Comparison of ENCODE assay signal across 25 cellular contexts in the genomic region with DNA sequence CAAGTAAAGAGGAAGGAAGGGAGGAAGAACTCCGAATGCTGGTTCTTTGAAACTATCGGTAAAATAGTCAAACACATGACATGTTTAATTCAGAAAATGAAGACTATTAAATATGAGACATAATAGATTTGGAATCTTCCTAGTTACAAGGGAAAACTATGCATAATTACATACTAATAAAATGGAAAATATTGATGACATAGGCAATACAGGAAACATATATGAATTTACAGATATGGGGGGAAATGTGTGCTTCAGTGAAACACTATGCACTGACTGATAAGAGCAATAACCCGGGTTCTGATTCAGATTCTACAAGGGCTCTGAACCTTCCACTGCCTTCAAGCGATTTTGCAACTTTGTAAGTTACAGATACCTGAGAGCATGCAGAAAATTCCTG.
"Had no signal": no experiment of that assay in that cellular context is flagged by ENCODE, and none has a peak within 500 bp of the region (broad histone marks: within the 10 kb centered on the region; RNA-seq: fewer than 3 reads in every experiment).

No MANE protein-coding gene starts in this region.

- ATAC-seq: mucosa of descending colon; naive thymus-derived CD4-positive, alpha-beta T cell; natural killer cell treated with Interleukin-12 subunit alpha and Interleukin-12 subunit beta and Interleukin-15 and Interleukin-18, amount 100 ng/mL, for 72 hours; right cardiac atrium; stimulated activated effector memory CD8-positive, alpha-beta T cell treated with anti-CD3 and anti-CD28 coated beads, Interleukin-12 subunit alpha, Interleukin-12 subunit beta, amount 100 ng/mL, for 72 hours had no signal

- H3K36me3 Mint-ChIP-seq: stimulated activated effector memory CD8-positive, alpha-beta T cell treated with anti-CD3 and anti-CD28 coated beads, Interleukin-12 subunit alpha, Interleukin-12 subunit beta, amount 100 ng/mL, for 72 hours had no signal

- H3K4me3 ChIP-seq: hepatocyte, left ventricle myocardium inferior, lung, mucosa of descending colon, ovary, sigmoid colon, spleen, suprapubic skin, thoracic aorta, tibial artery had no signal

- H3K27ac ChIP-seq: hepatocyte, left ventricle myocardium inferior, ovary, sigmoid colon, spleen, suprapubic skin, thoracic aorta, tibial artery, upper lobe of left lung, vagina had no signal

- FAIRE-seq: small intestine had no signal

- H3K27ac Mint-ChIP-seq: naive thymus-derived CD4-positive, alpha-beta T cell; natural killer cell treated with Interleukin-12 subunit alpha and Interleukin-12 subunit beta and Interleukin-15 and Interleukin-18, amount 100 ng/mL, for 72 hours; progenitor cell of endocrine pancreas; stimulated activated effector memory CD8-positive, alpha-beta T cell treated with anti-CD3 and anti-CD28 coated beads, Interleukin-12 subunit alpha, Interleukin-12 subunit beta, amount 100 ng/mL, for 72 hours; stimulated activated naive CD8-positive, alpha-beta T cell treated with anti-CD3 and anti-CD28 coated beads, Interleukin-15, Interleukin-2, amounts not matched to agents 100 ng/mL and 50 ng/mL, for 24 hours had no signal

- H2AFZ ChIP-seq: hepatocyte had no signal

- H3K4me3 Mint-ChIP-seq: natural killer cell treated with Interleukin-12 subunit alpha and Interleukin-12 subunit beta and Interleukin-15 and Interleukin-18, amount 100 ng/mL, for 72 hours; stimulated activated effector memory CD8-positive, alpha-beta T cell treated with anti-CD3 and anti-CD28 coated beads, Interleukin-12 subunit alpha, Interleukin-12 subunit beta, amount 100 ng/mL, for 72 hours; stimulated activated naive CD8-positive, alpha-beta T cell treated with anti-CD3 and anti-CD28 coated beads, Interleukin-15, Interleukin-2, amounts not matched to agents 100 ng/mL and 50 ng/mL, for 24 hours had no signal

- DNase-seq: islet precursor cell; left ventricle myocardium inferior; mesendoderm; midbrain; mucosa of descending colon; naive thymus-derived CD4-positive, alpha-beta T cell; ovary; retina; right cardiac atrium; sigmoid colon; small intestine; spleen; stimulated activated CD4-positive, alpha-beta T cell treated with anti-CD3 and anti-CD28 coated beads, Interleukin-4, amount 100 ng/mL, for 24 hours; stimulated activated naive CD4-positive, alpha-beta T cell; tibial artery; upper lobe of left lung had no signal

- H3K27me3 ChIP-seq: hepatocyte, ovary, vagina had no signal

- H3K36me3 ChIP-seq: left ventricle myocardium inferior, ovary, sigmoid colon, spleen, suprapubic skin, thoracic aorta, tibial artery, upper lobe of left lung, vagina had no signal
